ENCODE assay signal across 10 cellular contexts in genomic region chr1:110188116-110188618, GRCh38. TPM values are rescaled to one million over a fixed set of nuclear protein-coding genes. Genes with fewer than 3 reads are reported as not detected.
DNase-seq lines count a peak whose midpoint lies in the region; ATAC-seq and TF ChIP-seq lines count a peak whose summit lies in the region.
"Had no signal": no experiment of that assay in that cellular context is flagged by ENCODE, and none has a peak within 500 bp of the region (broad histone marks: within the 10 kb centered on the region; RNA-seq: fewer than 3 reads in every experiment).

No MANE protein-coding gene starts in this region.

- H3K27ac Mint-ChIP-seq in HFFc6 = peak overlapping the region; percentile 72
- H3K27ac Mint-ChIP-seq in activated CD8-positive, alpha-beta memory T cell treated with anti-CD3 and anti-CD28 coated beads, Interleukin-2, amount 10 ng/mL, durations not matched to agents 7 days and 5 days = no peak overlapping the region
- H3K27ac Mint-ChIP-seq: T-helper 17 cell had no signal

- no peak for ATAC-seq in activated CD8-positive, alpha-beta memory T cell treated with anti-CD3 and anti-CD28 coated beads, Interleukin-2, amount 10 ng/mL, durations not matched to agents 7 days and 5 days
- no peak for ATAC-seq in HG02973 (IDR thresholded peaks at IDR 0.05; ENCODE audit: unreplicated experiment)
- ATAC-seq: T-helper 17 cell had no signal

- no peaks in the 10 kb centered on the region for H3K9me3 Mint-ChIP-seq in HFFc6
- no peaks in the 10 kb centered on the region for H3K9me3 Mint-ChIP-seq in activated CD8-positive, alpha-beta memory T cell treated with anti-CD3 and anti-CD28 coated beads, Interleukin-2, amount 10 ng/mL, durations not matched to agents 7 days and 5 days (ENCODE audit: low read depth)

- H3K36me3 ChIP-seq in mammary epithelial cell (ENCODE audit: insufficient read depth, low read length) = no peaks in the 10 kb centered on the region
- H3K36me3 ChIP-seq: BLaER1 had no signal

- peaks cover 20% of the 10 kb centered on the region for H3K27me3 Mint-ChIP-seq in HFFc6 (ENCODE audit: insufficient read depth)
- H3K27me3 Mint-ChIP-seq in activated CD8-positive, alpha-beta memory T cell treated with anti-CD3 and anti-CD28 coated beads, Interleukin-2, amount 10 ng/mL, durations not matched to agents 7 days and 5 days = peaks cover 31% of the 10 kb centered on the region

- H2AFZ ChIP-seq in mammary epithelial cell (ENCODE audit: low read depth, low read length) = no peak overlapping the region

- peak; percentile 88 for DNase-seq in A172 (ENCODE audit: low spot score)
- DNase-seq in HFFc6 = peak; percentile 77
- DNase-seq in mammary epithelial cell = peak; percentile 22
- DNase-seq in left kidney (ENCODE audit: low read depth, low spot score) = peak; percentile 31
- no peak for DNase-seq in activated CD8-positive, alpha-beta memory T cell treated with anti-CD3 and anti-CD28 coated beads, Interleukin-2, amount 10 ng/mL, durations not matched to agents 7 days and 5 days
- DNase-seq in DMS153 treated with DMSO at 0.1 percent for 48 hours (lab: John Stamatoyannopoulos, UW; ENCODE audit: unreplicated experiment) = no peak
- DNase-seq in H4 (ENCODE audit: low spot score) = no peak
- DNase-seq: T-helper 17 cell had no signal

- no peaks in the 10 kb centered on the region for H3K79me2 ChIP-seq in mammary epithelial cell (ENCODE audit: insufficient read depth, low read length)

- no peak overlapping the region for H3K4me2 ChIP-seq in mammary epithelial cell (ENCODE audit: insufficient read depth, low read depth, low read length)
- H3K4me2 ChIP-seq: BLaER1 had no signal

- H3K4me1 Mint-ChIP-seq in HFFc6 (ENCODE audit: low read depth) = peaks cover 35% of the 10 kb centered on the region
- no peaks in the 10 kb centered on the region for H3K4me1 Mint-ChIP-seq in activated CD8-positive, alpha-beta memory T cell treated with anti-CD3 and anti-CD28 coated beads, Interleukin-2, amount 10 ng/mL, durations not matched to agents 7 days and 5 days

- dilution Hi-C loops in mammary epithelial cell (cut with HindIII; ENCODE audit: low sequenced_read_pairs) = no loop called here

- H3K27ac ChIP-seq in mammary epithelial cell (ENCODE audit: insufficient read depth, low read depth, low read length) = no peak overlapping the region
- H3K27ac ChIP-seq: BLaER1 had no signal

- BruUV-seq in mammary epithelial cell (replicated peaks; lab: Mats Ljungman, UMichigan) = no TSS peak

- H3K4me3 ChIP-seq in mammary epithelial cell (replicated peaks in 1 of 3; ENCODE audit: insufficient read depth in 1 of 3, low read depth in 2 of 3, low read length in 3 of 3) = no peak overlapping the region
- H3K4me3 ChIP-seq: BLaER1 had no signal

- no peak overlapping the region for H3K9ac ChIP-seq in mammary epithelial cell (ENCODE audit: insufficient read depth, low read length)
- H3K9ac ChIP-seq: BLaER1 had no signal

- in situ Hi-C loops in mammary epithelial cell (cut with MboI; ENCODE audit: low sequenced_read_pairs in 2 of 2) = no loop called here

- WGBS in mammary epithelial cell (ENCODE audit: low coverage, missing lambda C conversion rate) = 38% methylated on average over 5 of the region's 5 CpGs

- CTCF ChIA-PET in mammary epithelial cell (lab: Charles Lee; ENCODE audit: low non-redundant PET) = no interaction called here
- CTCF ChIA-PET in activated CD8-positive, alpha-beta memory T cell treated with anti-CD3 and anti-CD28 coated beads, Interleukin-2, amount 10 ng/mL, durations not matched to agents 7 days and 5 days (lab: Charles Lee) = interaction anchor here (0.9 to 1.2 kb wide), 2 partner anchors 9 to 276 kb away, joined by 3 to 4 read pairs; no protein-coding TSS in a partner anchor

- peak overlapping the region; percentile 53 for H3K4me3 Mint-ChIP-seq in HFFc6
- H3K4me3 Mint-ChIP-seq in activated CD8-positive, alpha-beta memory T cell treated with anti-CD3 and anti-CD28 coated beads, Interleukin-2, amount 10 ng/mL, durations not matched to agents 7 days and 5 days = no peak overlapping the region
- H3K4me3 Mint-ChIP-seq: T-helper 17 cell had no signal

- H3K4me1 ChIP-seq in mammary epithelial cell (ENCODE audit: insufficient read depth, low read length) = no peaks in the 10 kb centered on the region
- H3K4me1 ChIP-seq: BLaER1 had no signal

- intact Hi-C loops in mammary epithelial cell (cut with micrococcal nuclease) = no loop called here

- H3K36me3 Mint-ChIP-seq in HFFc6 (ENCODE audit: low read depth) = no peaks in the 10 kb centered on the region
- no peaks in the 10 kb centered on the region for H3K36me3 Mint-ChIP-seq in activated CD8-positive, alpha-beta memory T cell treated with anti-CD3 and anti-CD28 coated beads, Interleukin-2, amount 10 ng/mL, durations not matched to agents 7 days and 5 days

- no peaks in the 10 kb centered on the region for H4K20me1 ChIP-seq in mammary epithelial cell (ENCODE audit: insufficient read depth, low read length)
- H4K20me1 ChIP-seq: BLaER1 had no signal

- TF ChIP-seq CTCF in HFFc6 (IDR thresholded peaks at IDR 0.05) (no peak), mammary epithelial cell (conservative IDR thresholded peaks at IDR 0.05 in 1 of 2, IDR thresholded peaks at IDR 0.05 in 1 of 2; ENCODE audit: extremely low read depth in 1 of 2, insufficient read depth in 1 of 2, low read depth in 1 of 2, low read length in 2 of 2) (no peak)

- H3K27me3 ChIP-seq in mammary epithelial cell (ENCODE audit: insufficient read depth, low read length) = no peaks in the 10 kb centered on the region
- H3K27me3 ChIP-seq: BLaER1 had no signal

- H3K9me3 ChIP-seq in mammary epithelial cell (replicated peaks; ENCODE audit: insufficient read depth, low read length) = no peaks in the 10 kb centered on the region
- H3K9me3 ChIP-seq: BLaER1 had no signal

RNA-seq across cellular contexts. Expression of gene KCNC4, which starts 21.9 kb away (rescaled TPM):
- 0.86 and 1.2 TPM in 2 replicates for total RNA-seq in A172 (2014; rRNA removed; shearing (Covaris generic))
- total RNA-seq in HFFc6 (2021; fragmentation: NEBNext Ultra II Directional; extraction: Animal tissue kit (Norgen Biotek cat#: 25700)) = 10 to 100 TPM in 4 of 6 experiments, 1 to 10 TPM in 2; 8.8 to 22.6 (median 11.2) TPM
- total RNA-seq in mammary epithelial cell = 1 to 10 TPM; 5.3 to 6.7 TPM
- 3.6 TPM for polyA plus RNA-seq in mammary epithelial cell
- 8.2 TPM for polyA minus RNA-seq in mammary epithelial cell
- 1 to 10 TPM; 4.8 to 9.6 TPM for total RNA-seq in activated CD8-positive, alpha-beta memory T cell treated with anti-CD3 and anti-CD28 coated beads, Interleukin-2, amount 10 ng/mL, durations not matched to agents 7 days and 5 days
- 0.12 and 0.72 TPM in 2 replicates for total RNA-seq in H4 (2014; rRNA removed; shearing (Covaris generic))

RNA-seq across cellular contexts. Expression of gene SLC6A17, which starts 37.9 kb away (rescaled TPM):
- total RNA-seq in A172 (2014; rRNA removed; shearing (Covaris generic)) = 0.33 and 0.34 TPM in 2 replicates
- 1 to 10 TPM; 1.7 to 5.3 (median 2.0) TPM for total RNA-seq in HFFc6 (2021; fragmentation: NEBNext Ultra II Directional; extraction: Animal tissue kit (Norgen Biotek cat#: 25700))
- total RNA-seq in mammary epithelial cell = under 1 TPM; under 0.01 to 0.52 TPM
- polyA plus RNA-seq in mammary epithelial cell = 0.09 TPM
- not detected for polyA minus RNA-seq in mammary epithelial cell
- total RNA-seq in activated CD8-positive, alpha-beta memory T cell treated with anti-CD3 and anti-CD28 coated beads, Interleukin-2, amount 10 ng/mL, durations not matched to agents 7 days and 5 days = not detected
- 0.17 and 0.21 TPM in 2 replicates for total RNA-seq in H4 (2014; rRNA removed; shearing (Covaris generic))
- total RNA-seq: T-helper 17 cell had no signal

Comparison
In these comparisons a context has a peak if more than half of its experiments do, and no peak if none do; other contexts are left out.
1. DNase-seq: peak in A172 (single experiment), HFFc6 (single experiment), mammary epithelial cell (single experiment) and left kidney (single experiment); none in activated CD8-positive, alpha-beta memory T cell treated with anti-CD3 and anti-CD28 coated beads, Interleukin-2, amount 10 ng/mL, durations not matched to agents 7 days and 5 days (single experiment), DMS153 treated with DMSO at 0.1 percent for 48 hours (single experiment) and H4 (single experiment).